ENCODE assay signal across 16 cellular contexts in the genomic region with DNA sequence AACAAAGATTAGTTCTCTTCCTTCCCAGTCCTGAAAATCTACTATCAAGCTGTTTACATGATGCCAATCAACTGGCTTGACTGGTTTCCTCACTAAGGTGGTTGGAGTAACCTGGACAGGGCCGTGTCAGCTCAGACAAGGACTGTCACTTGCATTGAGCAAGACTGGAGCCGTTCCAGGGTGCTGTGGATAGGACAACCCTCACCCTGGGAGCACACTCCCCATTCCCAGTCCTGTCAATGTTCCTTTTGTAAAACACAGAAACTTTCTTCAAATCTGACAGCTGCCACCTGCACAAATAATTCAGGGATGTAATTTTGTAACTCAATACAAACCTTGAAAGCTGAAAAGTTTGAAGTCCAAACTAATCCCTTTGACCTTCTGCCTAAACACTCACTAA. TPM values are rescaled to one million over a fixed set of nuclear protein-coding genes. Genes with fewer than 3 reads are reported as not detected.
DNase-seq lines count a peak whose midpoint lies in the region; ATAC-seq and TF ChIP-seq lines count a peak whose summit lies in the region.
"Had no signal": no experiment of that assay in that cellular context is flagged by ENCODE, and none has a peak within 500 bp of the region (broad histone marks: within the 10 kb centered on the region; RNA-seq: fewer than 3 reads in every experiment).

No MANE protein-coding gene starts in this region.

- no peak overlapping the region for H3K4ac ChIP-seq in H9 (ENCODE audit: low read depth, low read length)

- no peak overlapping the region for H3K18ac ChIP-seq in H9 (ENCODE audit: insufficient read length, low read depth, low read length)

- peaks cover 8% of the 10 kb centered on the region for H3K79me1 ChIP-seq in H9 (ENCODE audit: insufficient read depth, low read depth, low read length, poor library complexity, severe bottlenecking)

- H4K5ac ChIP-seq in H9 (ENCODE audit: insufficient read length, low read depth, low read length), result no peak overlapping the region

- no peak overlapping the region for H2AFZ ChIP-seq in H9 (ENCODE audit: low read length)

- H3K9me3 ChIP-seq in H9 (ENCODE audit: control insufficient read depth, low read depth, low read length) (no peaks in the 10 kb centered on the region), iPS-20b (ENCODE audit: insufficient read depth, low read depth, low read length) (no peaks in the 10 kb centered on the region), gastrocnemius medialis (no peaks in the 10 kb centered on the region), HAP-1 (no peaks in the 10 kb centered on the region)
- H3K9me3 ChIP-seq: BE2C had no signal

- peaks cover 4% of the 10 kb centered on the region for H3K23me2 ChIP-seq in H9 (ENCODE audit: insufficient read length, low read depth, low read length, poor library complexity, severe bottlenecking)

- H3K27me3 ChIP-seq in H9 (ENCODE audit: insufficient read depth, low read length) (no peaks in the 10 kb centered on the region), iPS-20b (ENCODE audit: insufficient read depth, low read length) (no peaks in the 10 kb centered on the region), gastrocnemius medialis (no peaks in the 10 kb centered on the region), HAP-1 (ENCODE audit: low read depth) (no peaks in the 10 kb centered on the region)
- H3K27me3 ChIP-seq: BE2C had no signal

- H3K4me2 ChIP-seq in H9 (ENCODE audit: insufficient read depth, insufficient read length, low read length), result no peak overlapping the region

- TF ChIP-seq CTCF in H9 (conservative IDR thresholded peaks at IDR 0.05) (no peak), WTC11 (IDR thresholded peaks at IDR 0.05) (no peak), gastrocnemius medialis (IDR thresholded peaks at IDR 0.05 in 4 of 5, conservative IDR thresholded peaks at IDR 0.05 in 1 of 5) (no peak)

- H3K27ac Mint-ChIP-seq in H9 (peak overlapping the region in 2 of 3 experiments; percentile 24 to 80; a peak in 2 of 7 replicates), WTC11 (peak overlapping the region; percentile 78)
- no peak overlapping the region for H3K27ac Mint-ChIP-seq in stimulated activated memory B cell treated with anti-CD40 and anti-IgM and Interleukin-4, amounts not matched to agents 10 μg/mL and 1 μg/mL and 100 μg/mL, for 72 hours
- H3K27ac Mint-ChIP-seq: activated CD4-positive, alpha-beta T cell treated with anti-CD3 and anti-CD28 coated beads, Interleukin-2, amount 10 ng/mL, durations not matched to agents 7 days and 5 days; activated T-helper 1 cell treated with anti-CD3 and anti-CD28 coated beads, Interleukin-12 subunit alpha, Interleukin-12 subunit beta, Interleukin-2, Interleukin-4 antibody, amounts not matched to agents 30 ng/mL and 10 ng/mL and 1 ng/mL, durations not matched to agents 14 hours and 24 hours and 36 hours; T-helper 2 cell treated with Interferon-gamma antibody and Interleukin-4, amounts not matched to agents 5 μg/mL and 100 μg/mL, for 36 hours had no signal

- peaks cover 9% of the 10 kb centered on the region; the same call in 1 of the 2 replicates for H3K36me3 ChIP-seq in iPS-20b (ENCODE audit: insufficient read depth, low read depth, low read length)
- no peaks in the 10 kb centered on the region for H3K36me3 ChIP-seq in gastrocnemius medialis
- H3K36me3 ChIP-seq in HAP-1 (replicated peaks), result no peaks in the 10 kb centered on the region
- H3K36me3 ChIP-seq: BE2C had no signal

- DNase-seq in H9, result no peak
- no peak for DNase-seq in WTC11 (ENCODE audit: low spot score)
- DNase-seq in gastrocnemius medialis, result peak; percentile 51 to 77
- DNase-seq in GF-D8 (lab: John Stamatoyannopoulos, UW), result no peak
- DNase-seq in HAP-1 (ENCODE audit: low spot score in 2 of 2), result no peak
- no peak for DNase-seq in NCI-H1694 treated with DMSO at 0.1 percent for 48 hours (lab: John Stamatoyannopoulos, UW)
- DNase-seq: activated CD4-positive, alpha-beta T cell treated with anti-CD3 and anti-CD28 coated beads, Interleukin-2, amount 10 ng/mL, durations not matched to agents 7 days and 5 days; BE2C; KG1; midbrain; NCI-H1417 treated with DMSO at 0.1 percent for 48 hours had no signal

- H4K8ac ChIP-seq in H9 (replicated peaks; ENCODE audit: insufficient read length, low read depth, low read length), result no peak overlapping the region

- no peak overlapping the region for H2AK5ac ChIP-seq in H9 (ENCODE audit: insufficient read length, low read length)

- peaks cover 32% of the 10 kb centered on the region; the same call in 1 of the 2 replicates for H3K79me2 ChIP-seq in H9 (ENCODE audit: insufficient read depth, low read length)

- no CpG with 5 or more reads among the region's 2 CpGs for WGBS in H9 (ENCODE audit: extremely low coverage, insufficient read length, low lambda C conversion rate)

- ATAC-seq in WTC11 (no peak), gastrocnemius medialis (peak; percentile 80 to 88)
- no peak for ATAC-seq in stimulated activated memory B cell treated with anti-CD40 and anti-IgM and Interleukin-4, amounts not matched to agents 10 μg/mL and 1 μg/mL and 100 μg/mL, for 72 hours

- H3K4me1 ChIP-seq in H9 (ENCODE audit: insufficient read depth, low read length), result peaks cover 58% of the 10 kb centered on the region
- peaks cover 84% of the 10 kb centered on the region for H3K4me1 ChIP-seq in iPS-20b (ENCODE audit: insufficient read depth, low read length)
- H3K4me1 ChIP-seq in gastrocnemius medialis, result peaks cover 80 to 87% of the 10 kb centered on the region in 2 donors
- H3K4me1 ChIP-seq in HAP-1, result peaks cover 4% of the 10 kb centered on the region
- H3K4me1 ChIP-seq: BE2C had no signal

- CTCF ChIA-PET in WTC11 (lab: Charles Lee), result interaction anchor here (0.8 to 1.3 kb wide), 3 partner anchors 12 to 139 kb away, joined by 3 read pairs; no protein-coding TSS in a partner anchor

- in situ Hi-C loops in gastrocnemius medialis (cut with MboI; ENCODE audit: low sequenced_read_pairs in 4 of 4) (no loop called here), HAP-1 (cut with MboI; ENCODE audit: low sequenced_read_pairs) (no loop called here)

- H3K4me1 Mint-ChIP-seq in H9, result peaks cover 92 to 95% of the 10 kb centered on the region in 2 experiments
- H3K4me1 Mint-ChIP-seq in WTC11, result peaks cover 86% of the 10 kb centered on the region
- peaks cover 4% of the 10 kb centered on the region for H3K4me1 Mint-ChIP-seq in stimulated activated memory B cell treated with anti-CD40 and anti-IgM and Interleukin-4, amounts not matched to agents 10 μg/mL and 1 μg/mL and 100 μg/mL, for 72 hours
- H3K4me1 Mint-ChIP-seq: activated CD4-positive, alpha-beta T cell treated with anti-CD3 and anti-CD28 coated beads, Interleukin-2, amount 10 ng/mL, durations not matched to agents 7 days and 5 days had no signal

- no peak for TF ChIP-seq POLR2A in gastrocnemius medialis (IDR thresholded peaks at IDR 0.05)

- no peak overlapping the region for H3K56ac ChIP-seq in H9 (ENCODE audit: insufficient read length, low read depth, low read length)

- H4K91ac ChIP-seq in H9 (ENCODE audit: insufficient read length, low read depth, low read length), result no peak overlapping the region

- H3K36me3 Mint-ChIP-seq in H9 (ENCODE audit: insufficient read depth in 1 of 3, low read depth in 3 of 3) (peaks cover 0 to 20% (median 8%) of the 10 kb centered on the region in 3 experiments; a peak in 4 of 7 replicates), WTC11 (peaks cover 7% of the 10 kb centered on the region; the same call in 1 of the 2 replicates)
- H3K36me3 Mint-ChIP-seq in stimulated activated memory B cell treated with anti-CD40 and anti-IgM and Interleukin-4, amounts not matched to agents 10 μg/mL and 1 μg/mL and 100 μg/mL, for 72 hours, result no peaks in the 10 kb centered on the region

- H2BK20ac ChIP-seq in H9 (ENCODE audit: low read depth, low read length, poor library complexity, severe bottlenecking), result no peak overlapping the region

- no peak overlapping the region for H2BK120ac ChIP-seq in H9 (ENCODE audit: low read depth, low read length, poor library complexity, severe bottlenecking)

- H3K27ac ChIP-seq in H9 (ENCODE audit: insufficient read length, low read depth, low read length), result no peak overlapping the region
- H3K27ac ChIP-seq in iPS-20b (ENCODE audit: low read length), result peak overlapping the region; percentile 1
- peak overlapping the region; percentile 31 to 73 (median 48) for H3K27ac ChIP-seq in gastrocnemius medialis
- H3K27ac ChIP-seq: RWPE1 had no signal

- POLR2A ChIA-PET in WTC11 (lab: Charles Lee), result interaction anchor here (3.0 kb wide), 1 partner anchor 13 kb away, joined by 10 read pairs; no protein-coding TSS in a partner anchor

- H3K9ac ChIP-seq in H9 (ENCODE audit: extremely low read depth, insufficient read length, low read length), result no peak overlapping the region
- peak overlapping the region; percentile 33; the same call in 1 of the 2 replicates for H3K9ac ChIP-seq in iPS-20b (ENCODE audit: low read depth, low read length)

- no peak overlapping the region for H3K23ac ChIP-seq in H9 (ENCODE audit: insufficient read length, low read depth, low read length)

- H3K4me3 Mint-ChIP-seq in H9, result no peak overlapping the region
- peak overlapping the region; percentile 34 for H3K4me3 Mint-ChIP-seq in WTC11
- no peak overlapping the region for H3K4me3 Mint-ChIP-seq in stimulated activated memory B cell treated with anti-CD40 and anti-IgM and Interleukin-4, amounts not matched to agents 10 μg/mL and 1 μg/mL and 100 μg/mL, for 72 hours
- H3K4me3 Mint-ChIP-seq: activated CD4-positive, alpha-beta T cell treated with anti-CD3 and anti-CD28 coated beads, Interleukin-2, amount 10 ng/mL, durations not matched to agents 7 days and 5 days; activated T-helper 1 cell treated with anti-CD3 and anti-CD28 coated beads, Interleukin-12 subunit alpha, Interleukin-12 subunit beta, Interleukin-2, Interleukin-4 antibody, amounts not matched to agents 30 ng/mL and 10 ng/mL and 1 ng/mL, durations not matched to agents 14 hours and 24 hours and 36 hours; T-helper 2 cell treated with Interferon-gamma antibody and Interleukin-4, amounts not matched to agents 5 μg/mL and 100 μg/mL, for 36 hours had no signal

- H3T11ph ChIP-seq in H9 (ENCODE audit: low read length), result no peak overlapping the region

- H4K20me1 ChIP-seq in H9 (ENCODE audit: control insufficient read depth, insufficient read depth, insufficient read length), result no peaks in the 10 kb centered on the region

- H2BK5ac ChIP-seq in H9 (ENCODE audit: insufficient read length, low read length), result no peak overlapping the region

- H3K4me3 ChIP-seq in iPS-20b (ENCODE audit: low read length) (no peak overlapping the region), gastrocnemius medialis (no peak overlapping the region), HAP-1 (no peak overlapping the region)

- H3K27me3 Mint-ChIP-seq in H9 (ENCODE audit: low read depth), result no peaks in the 10 kb centered on the region
- no peaks in the 10 kb centered on the region for H3K27me3 Mint-ChIP-seq in WTC11 (ENCODE audit: low read depth)
- no peaks in the 10 kb centered on the region for H3K27me3 Mint-ChIP-seq in stimulated activated memory B cell treated with anti-CD40 and anti-IgM and Interleukin-4, amounts not matched to agents 10 μg/mL and 1 μg/mL and 100 μg/mL, for 72 hours
- H3K27me3 Mint-ChIP-seq: activated CD4-positive, alpha-beta T cell treated with anti-CD3 and anti-CD28 coated beads, Interleukin-2, amount 10 ng/mL, durations not matched to agents 7 days and 5 days had no signal

- no peak overlapping the region for H2BK15ac ChIP-seq in H9 (ENCODE audit: low read depth, low read length)

- no peak overlapping the region for H3K14ac ChIP-seq in H9 (ENCODE audit: insufficient read depth, low read length)

- intact Hi-C loops in gastrocnemius medialis (cut with DNase I; ENCODE audit: low total_unique reads), result loop anchor here (2.0 kb wide), 1 partner anchor 17 kb away; no protein-coding TSS in a partner anchor

- H2BK12ac ChIP-seq in H9 (ENCODE audit: insufficient read length, low read depth, low read length), result no peak overlapping the region

- H3K9me3 Mint-ChIP-seq in H9 (no peaks in the 10 kb centered on the region), WTC11 (no peaks in the 10 kb centered on the region)
- H3K9me3 Mint-ChIP-seq in stimulated activated memory B cell treated with anti-CD40 and anti-IgM and Interleukin-4, amounts not matched to agents 10 μg/mL and 1 μg/mL and 100 μg/mL, for 72 hours, result no peaks in the 10 kb centered on the region
- H3K9me3 Mint-ChIP-seq: activated CD4-positive, alpha-beta T cell treated with anti-CD3 and anti-CD28 coated beads, Interleukin-2, amount 10 ng/mL, durations not matched to agents 7 days and 5 days; activated T-helper 1 cell treated with anti-CD3 and anti-CD28 coated beads, Interleukin-12 subunit alpha, Interleukin-12 subunit beta, Interleukin-2, Interleukin-4 antibody, amounts not matched to agents 30 ng/mL and 10 ng/mL and 1 ng/mL, durations not matched to agents 14 hours and 24 hours and 36 hours; T-helper 2 cell treated with Interferon-gamma antibody and Interleukin-4, amounts not matched to agents 5 μg/mL and 100 μg/mL, for 36 hours had no signal

RNA-seq across cellular contexts. Expression of a gene that starts 31.4 kb away (rescaled TPM):
- total RNA-seq in H9 (2021) (25.3 and 26.7 TPM in 2 replicates), WTC11 (2021) (28.2 to 31.0 TPM (median 28.8 TPM) in 3 replicates), gastrocnemius medialis (10 to 100 TPM; 53.2 to 71.5 (median 55.5) TPM)
- total RNA-seq: activated CD4-positive, alpha-beta T cell treated with anti-CD3 and anti-CD28 coated beads, Interleukin-2, amount 10 ng/mL, durations not matched to agents 7 days and 5 days; activated T-helper 1 cell treated with anti-CD3 and anti-CD28 coated beads, Interleukin-12 subunit alpha, Interleukin-12 subunit beta, Interleukin-2, Interleukin-4 antibody, amounts not matched to agents 30 ng/mL and 10 ng/mL and 1 ng/mL, durations not matched to agents 14 hours and 24 hours and 36 hours had no signal

Comparison
In these comparisons a context has a peak if more than half of its experiments do, and no peak if none do; other contexts are left out.
1. DNase-seq: peak in gastrocnemius medialis (2 of 2); none in H9 (single experiment), WTC11 (single experiment), GF-D8 (single experiment), HAP-1 (0 of 2) and NCI-H1694 treated with DMSO at 0.1 percent for 48 hours (single experiment).
2. ATAC-seq: peak in gastrocnemius medialis (2 of 2); none in WTC11 (single experiment) and stimulated activated memory B cell treated with anti-CD40 and anti-IgM and Interleukin-4, amounts not matched to agents 10 μg/mL and 1 μg/mL and 100 μg/mL, for 72 hours (single experiment).